ENCODE assay signal across 9 cellular contexts in the genomic region with DNA sequence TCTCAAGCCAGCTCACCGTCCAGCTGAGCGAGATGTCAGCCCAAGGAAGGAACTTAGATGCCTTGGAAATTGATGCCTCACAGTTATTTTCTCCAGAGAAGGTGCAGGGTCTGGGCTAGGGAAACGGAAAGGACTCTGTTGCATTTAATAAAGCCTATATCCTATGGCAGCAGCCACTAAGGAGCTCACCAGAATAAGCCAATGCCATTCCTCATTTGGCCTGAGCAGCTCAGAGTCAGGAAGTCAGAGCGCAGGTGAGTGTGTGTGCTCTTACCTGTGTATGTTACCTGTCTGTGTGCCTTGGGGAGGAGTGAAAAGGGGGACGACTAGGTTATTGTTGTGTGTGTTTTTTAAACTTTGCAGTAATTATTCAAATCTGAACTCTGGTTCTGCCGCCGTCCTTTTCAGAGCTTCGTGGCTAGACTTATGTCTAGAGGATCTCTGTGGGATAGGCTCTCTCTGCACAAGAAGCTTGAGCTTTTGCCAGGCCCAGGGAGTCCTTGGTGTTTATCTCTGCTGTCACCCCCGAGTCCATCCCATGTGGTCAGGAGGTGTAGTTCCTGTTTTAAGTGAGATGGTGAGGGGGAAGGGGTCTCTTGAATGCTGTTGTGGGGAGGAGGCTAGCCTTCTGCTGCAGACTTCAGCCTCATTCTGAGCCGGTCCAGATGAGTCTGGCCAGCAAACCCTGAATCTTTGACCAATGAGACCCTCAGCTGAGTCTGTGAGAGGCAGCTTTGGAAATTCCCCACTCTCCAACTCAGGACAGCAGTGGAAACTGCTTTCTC. TPM values are rescaled to one million over a fixed set of nuclear protein-coding genes. Genes with fewer than 3 reads are reported as not detected.
A peak's percentile ranks its signal among the peaks of the same experiment; 100 is the strongest.
DNase-seq lines count a peak whose midpoint lies in the region; ATAC-seq, FAIRE-seq and TF ChIP-seq lines count a peak whose summit lies in the region.
"Had no signal": no experiment of that assay in that cellular context is flagged by ENCODE, and none has a peak within 500 bp of the region (broad histone marks: within the 10 kb centered on the region; RNA-seq: fewer than 3 reads in every experiment).

No MANE protein-coding gene starts in this region.

- peak; percentile 23 for DNase-seq in NCI-H1105 treated with DMSO at 0.1 percent for 48 hours (lab: John Stamatoyannopoulos, UW)
- DNase-seq in NCI-H1105 (lab: John Stamatoyannopoulos, UW), result no peak
- DNase-seq in PC-3, result no peak
- DNase-seq in endothelial cell of umbilical vein (ENCODE audit: low read depth, low spot score), result no peak
- DNase-seq in omental fat pad (ENCODE audit: low spot score), result no peak
- no peak for DNase-seq in A172 (ENCODE audit: low spot score)
- DNase-seq in urothelium cell line (ENCODE audit: low spot score), result no peak
- DNase-seq: GOT3 had no signal

- H3K27me3 ChIP-seq in PC-3 (ENCODE audit: low read length) (no peaks in the 10 kb centered on the region), endothelial cell of umbilical vein (ENCODE audit: control insufficient read depth in 2 of 2, insufficient read depth in 2 of 2, low read length in 2 of 2) (peaks cover 11 to 20% of the 10 kb centered on the region in 2 experiments), skeletal muscle tissue (ENCODE audit: control insufficient read depth in 3 of 3, insufficient read depth in 3 of 3, low read length in 3 of 3) (no peaks in the 10 kb centered on the region)

- H3K9me1 ChIP-seq in endothelial cell of umbilical vein (replicated peaks; ENCODE audit: control insufficient read depth, extremely low read depth, insufficient read depth, low read length), result no peaks in the 10 kb centered on the region

- H3K4me1 ChIP-seq in PC-3 (ENCODE audit: insufficient read depth, low read length) (peaks cover 19% of the 10 kb centered on the region), endothelial cell of umbilical vein (ENCODE audit: control insufficient read depth, extremely low read depth, insufficient read depth, low read length) (peaks cover 17% of the 10 kb centered on the region), skeletal muscle tissue (ENCODE audit: control insufficient read depth in 3 of 3, insufficient read depth in 3 of 3, low read length in 3 of 3) (peaks cover 46 to 66% (median 54%) of the 10 kb centered on the region in 3 donors)

- H3K27ac ChIP-seq in PC-3 (ENCODE audit: low read length), result no peak overlapping the region
- H3K27ac ChIP-seq in endothelial cell of umbilical vein (ENCODE audit: insufficient read depth, low read depth, low read length), result no peak overlapping the region
- H3K27ac ChIP-seq in skeletal muscle tissue (ENCODE audit: low read depth, low read length), result peak overlapping the region; percentile 70

- H4K20me1 ChIP-seq in PC-3 (ENCODE audit: low read length) (no peaks in the 10 kb centered on the region), endothelial cell of umbilical vein (replicated peaks; ENCODE audit: control insufficient read depth, extremely low read depth, insufficient read depth, low read length) (no peaks in the 10 kb centered on the region)

- intact Hi-C loops in PC-3 (cut with micrococcal nuclease) (loop anchor here (1.0 to 5.0 kb wide), 3 partner anchors 19 to 53 kb away; partner anchors contain the start of gene DSTYK), endothelial cell of umbilical vein (cut with micrococcal nuclease) (loop anchor here (1.0 kb wide), 1 partner anchor 26 kb away; no protein-coding TSS in a partner anchor)

- dilution Hi-C loops in endothelial cell of umbilical vein (cut with MboI; ENCODE audit: extremely low pct_ligation_motif_present, low sequenced_read_pairs), result no loop called here

- CTCF ChIA-PET in PC-3 (lab: Charles Lee) (interaction anchor here (0.6 to 3.0 kb wide), 8 partner anchors 27 to 169 kb away, joined by 3 to 22 read pairs (median 6); no protein-coding TSS in a partner anchor), endothelial cell of umbilical vein (lab: Charles Lee) (interaction anchor here (0.9 to 3.1 kb wide), 10 partner anchors 16 to 258 kb away, joined by 3 to 50 read pairs (median 5); no protein-coding TSS in a partner anchor)

- BruUV-seq in PC-3 (replicated peaks; lab: Mats Ljungman, UMichigan), result no TSS peak
- BruUV-seq in endothelial cell of umbilical vein (replicated peaks; lab: Mats Ljungman, UMichigan), result no TSS peak

- no peak overlapping the region for H3K9ac ChIP-seq in PC-3 (ENCODE audit: low read length)
- no peak overlapping the region for H3K9ac ChIP-seq in endothelial cell of umbilical vein (replicated peaks; ENCODE audit: extremely low read depth, insufficient read depth, low read length)
- peak overlapping the region; percentile 69 to 81 (median 71) for H3K9ac ChIP-seq in skeletal muscle tissue (ENCODE audit: low read depth in 1 of 3, low read length in 3 of 3)

- H3K9me3 ChIP-seq in PC-3 (ENCODE audit: low read length) (no peaks in the 10 kb centered on the region), endothelial cell of umbilical vein (replicated peaks; ENCODE audit: control insufficient read depth, insufficient read depth, low read length) (no peaks in the 10 kb centered on the region), skeletal muscle tissue (ENCODE audit: control insufficient read depth in 3 of 3, low read length in 3 of 3) (no peaks in the 10 kb centered on the region)

- TF ChIP-seq CTCF in PC-3 (conservative IDR thresholded peaks at IDR 0.05; ENCODE audit: low read depth, low read length), result no peak
- no peak for TF ChIP-seq CTCF in endothelial cell of umbilical vein (IDR thresholded peaks at IDR 0.05; ENCODE audit: extremely low read depth in 1 of 2, insufficient read depth in 1 of 2, low read depth in 1 of 2, low read length in 2 of 2)
- TF ChIP-seq CTCF in omental fat pad (IDR thresholded peaks at IDR 0.05), result no peak

- H3F3A ChIP-seq in PC-3 (ENCODE audit: low read length, unreplicated experiment), result no peaks in the 10 kb centered on the region

- peak overlapping the region; percentile 54; the same call in 1 of the 2 replicates for H3K4me3 ChIP-seq in PC-3 (ENCODE audit: low read length)
- no peak overlapping the region for H3K4me3 ChIP-seq in endothelial cell of umbilical vein (replicated peaks in 1 of 3; ENCODE audit: insufficient read depth in 1 of 3, low read depth in 1 of 3, low read length in 3 of 3)
- peak overlapping the region; percentile 72 to 86 (median 84) for H3K4me3 ChIP-seq in skeletal muscle tissue (ENCODE audit: low read length in 3 of 3)

- no peak for ATAC-seq in PC-3
- no peak for ATAC-seq in omental fat pad (ENCODE audit: low FRiP score)

- H3K4me2 ChIP-seq in PC-3 (ENCODE audit: low read length), result peak overlapping the region; percentile 77
- H3K4me2 ChIP-seq in endothelial cell of umbilical vein (ENCODE audit: insufficient read depth, low read length), result no peak overlapping the region

- POLR2A ChIA-PET in PC-3 (lab: Charles Lee; ENCODE audit: unreplicated experiment) (interaction anchor here (0.5 to 0.6 kb wide), 2 partner anchors 33 to 97 kb away, joined by 5 to 6 read pairs; no protein-coding TSS in a partner anchor), endothelial cell of umbilical vein (lab: Charles Lee) (no interaction called here)

- H3K9me2 ChIP-seq in PC-3 (replicated peaks; ENCODE audit: low read length), result no peaks in the 10 kb centered on the region

- no peak for TF ChIP-seq POLR2A in endothelial cell of umbilical vein (IDR thresholded peaks at IDR 0.05; ENCODE audit: low read depth, low read length)

- H2AFZ ChIP-seq in PC-3 (ENCODE audit: low read length), result peak overlapping the region; percentile 62
- no peak overlapping the region for H2AFZ ChIP-seq in endothelial cell of umbilical vein (ENCODE audit: low read depth, low read length)

- no peak for FAIRE-seq in endothelial cell of umbilical vein (lab: Jason Lieb, UNC)
- FAIRE-seq in urothelium cell line (lab: Jason Lieb, UNC), result no peak

- no peaks in the 10 kb centered on the region for H3K79me2 ChIP-seq in PC-3 (ENCODE audit: low read length)
- H3K79me2 ChIP-seq in endothelial cell of umbilical vein (ENCODE audit: control insufficient read depth, insufficient read depth, low read length), result no peaks in the 10 kb centered on the region

- H3K36me3 ChIP-seq in PC-3 (ENCODE audit: low read depth, low read length) (no peaks in the 10 kb centered on the region), endothelial cell of umbilical vein (ENCODE audit: control insufficient read depth in 2 of 2, extremely low read depth in 1 of 2, insufficient read depth in 2 of 2, low read length in 2 of 2) (no peaks in the 10 kb centered on the region), skeletal muscle tissue (ENCODE audit: control insufficient read depth in 3 of 3, insufficient read depth in 3 of 3, low read length in 3 of 3) (peaks cover 0 to 3% (median 0%) of the 10 kb centered on the region in 3 donors)

TF ChIP-seq in endothelial cell of umbilical vein, 7 proteins besides CTCF, POLR2A, EP300 and RAD21 (continues in another document):
- peak; percentile 31 for TF ChIP-seq EZH2 (IDR thresholded peaks at IDR 0.05; ENCODE audit: borderline replicate concordance, low read depth, low read length, severe bottlenecking)

RNA-seq across cellular contexts. Expression of gene TMCC2, which starts 2.4 kb away (rescaled TPM):
- total RNA-seq in PC-3 (2014; rRNA removed), result 8.7 and 11.3 TPM in 2 replicates
- total RNA-seq in endothelial cell of umbilical vein, result 2.0 and 2.1 TPM in 2 replicates
- 2.0 TPM in 2 replicates for polyA plus RNA-seq in endothelial cell of umbilical vein
- polyA plus RNA-seq in endothelial cell of umbilical vein (2011; cell fraction: cytosol; rRNA removed), result 1.8 and 1.9 TPM in 2 replicates
- 1.5 and 1.8 TPM in 2 replicates for polyA plus RNA-seq in endothelial cell of umbilical vein (2011; cell fraction: nucleus; rRNA removed)
- 1.2 and 1.4 TPM in 2 replicates for polyA plus RNA-seq in endothelial cell of umbilical vein (2012)
- 2.2 and 2.4 TPM in 2 replicates for polyA minus RNA-seq in endothelial cell of umbilical vein
- polyA minus RNA-seq in endothelial cell of umbilical vein (2011; cell fraction: cytosol; rRNA and poly(A)+ RNA removed), result 2.8 TPM
- 0.29 and 1.3 TPM in 2 replicates for polyA minus RNA-seq in endothelial cell of umbilical vein (2011; cell fraction: nucleus; rRNA and poly(A)+ RNA removed)
- total RNA-seq in skeletal muscle tissue, result 15.1 TPM
- 1 to 10 TPM in 3 of 4 donors, under 1 TPM in 1; 0.96 to 4.9 (median 2.2) TPM for total RNA-seq in omental fat pad
- total RNA-seq in A172 (2014; rRNA removed; shearing (Covaris generic)), result 8.1 and 11.9 TPM in 2 replicates

RNA-seq across cellular contexts. Expression of gene DSTYK, which starts 18.6 kb away (rescaled TPM):
- total RNA-seq in PC-3 (2014; rRNA removed) (8.4 and 9.3 TPM in 2 replicates), endothelial cell of umbilical vein (8.1 and 8.7 TPM in 2 replicates), skeletal muscle tissue (10.4 TPM), omental fat pad (10 to 100 TPM in 3 of 4 donors, 1 to 10 TPM in 1; 7.6 to 13.0 (median 11.4) TPM)
- 2.8 and 3.6 TPM in 2 replicates for polyA plus RNA-seq in endothelial cell of umbilical vein
- polyA plus RNA-seq in endothelial cell of umbilical vein (2011; cell fraction: cytosol; rRNA removed), result 4.0 and 4.2 TPM in 2 replicates
- 4.0 and 4.1 TPM in 2 replicates for polyA plus RNA-seq in endothelial cell of umbilical vein (2011; cell fraction: nucleus; rRNA removed)
- polyA plus RNA-seq in endothelial cell of umbilical vein (2012), result 6.5 and 7.7 TPM in 2 replicates
- polyA minus RNA-seq in endothelial cell of umbilical vein, result 11.0 and 14.9 TPM in 2 replicates
- 7.2 TPM for polyA minus RNA-seq in endothelial cell of umbilical vein (2011; cell fraction: cytosol; rRNA and poly(A)+ RNA removed)
- 6.2 and 8.2 TPM in 2 replicates for polyA minus RNA-seq in endothelial cell of umbilical vein (2011; cell fraction: nucleus; rRNA and poly(A)+ RNA removed)
- 12.3 and 13.9 TPM in 2 replicates for total RNA-seq in A172 (2014; rRNA removed; shearing (Covaris generic))

Comparison
In these comparisons a context has a peak if more than half of its experiments do, and no peak if none do; other contexts are left out.
1. H3K4me3 ChIP-seq: peak in PC-3 (single experiment) and skeletal muscle tissue (3 of 3); none in endothelial cell of umbilical vein (0 of 3).
2. H3K9ac ChIP-seq: peak in skeletal muscle tissue (3 of 3); none in PC-3 (single experiment) and endothelial cell of umbilical vein (single experiment).